Comparison of ENCODE assay signal across 22 cellular contexts in the genomic region with DNA sequence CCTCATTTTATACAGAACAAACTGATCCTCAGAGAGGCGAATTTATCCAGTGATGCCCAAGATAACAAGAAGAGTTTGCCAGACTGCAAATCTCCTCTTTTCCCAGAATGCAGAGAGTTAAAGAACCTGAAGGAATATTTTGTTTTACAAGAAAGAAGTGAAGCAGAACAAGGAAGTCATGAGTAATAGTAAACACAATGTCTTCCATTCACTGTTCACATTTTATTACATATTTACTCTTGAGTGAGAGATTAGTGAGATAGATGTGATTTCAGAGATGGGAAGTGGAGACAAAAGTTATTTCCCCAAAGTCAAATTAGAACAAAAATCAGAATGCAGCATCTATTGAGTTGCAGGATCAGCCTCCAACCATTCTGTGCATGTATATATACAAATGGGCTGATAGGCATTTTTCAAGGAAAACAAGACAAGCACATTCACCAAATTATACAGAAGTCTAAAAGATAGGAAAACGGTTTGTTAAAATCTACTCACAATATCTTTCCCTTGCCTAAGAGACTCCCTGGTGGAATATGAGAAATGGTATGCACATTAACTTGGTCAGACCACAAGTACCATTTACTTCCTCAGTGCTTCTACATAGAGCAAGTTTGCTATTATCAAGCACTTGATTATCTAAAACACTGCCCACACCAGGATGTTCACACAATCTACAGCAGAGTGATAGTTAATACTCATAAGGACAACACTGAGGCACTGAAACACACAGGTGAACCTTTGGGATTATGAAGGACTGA. TPM values are rescaled to one million over a fixed set of nuclear protein-coding genes. Genes with fewer than 3 reads are reported as not detected.
DNase-seq lines count a peak whose midpoint lies in the region; ATAC-seq, FAIRE-seq and TF ChIP-seq lines count a peak whose summit lies in the region.
"Had no signal": no experiment of that assay in that cellular context is flagged by ENCODE, and none has a peak within 500 bp of the region (broad histone marks: within the 10 kb centered on the region; RNA-seq: fewer than 3 reads in every experiment).

No MANE protein-coding gene starts in this region.

- no peak overlapping the region for H3K14ac ChIP-seq in mesenchymal stem cell (ENCODE audit: low read length in 2 of 2)

- no peak overlapping the region for H2AK5ac ChIP-seq in mesenchymal stem cell (ENCODE audit: low read length, severe bottlenecking)

- H4K8ac ChIP-seq in mesenchymal stem cell (ENCODE audit: low read length) = no peak overlapping the region

- H3K9me3 Mint-ChIP-seq in activated CD8-positive, alpha-beta T cell treated with anti-CD3 and anti-CD28 coated beads, Interleukin-2, amount 10 ng/mL, durations not matched to agents 7 days and 5 days (ENCODE audit: insufficient read depth) = no peaks in the 10 kb centered on the region

- H3K4ac ChIP-seq in mesenchymal stem cell (ENCODE audit: low read depth in 1 of 2, low read length in 2 of 2) = no peak overlapping the region

- H2BK15ac ChIP-seq in mesenchymal stem cell (ENCODE audit: low read depth, poor library complexity, severe bottlenecking) = no peak overlapping the region

- TF ChIP-seq CTCF in D721Med (IDR thresholded peaks at IDR 0.05; ENCODE audit: insufficient read depth, missing control alignments) (no peak), mucosa of descending colon (IDR thresholded peaks at IDR 0.05) (no peak)

- no peaks in the 10 kb centered on the region for H3K36me3 Mint-ChIP-seq in activated CD8-positive, alpha-beta T cell treated with anti-CD3 and anti-CD28 coated beads, Interleukin-2, amount 10 ng/mL, durations not matched to agents 7 days and 5 days (ENCODE audit: low read depth)
- H3K36me3 Mint-ChIP-seq: IgD-negative memory B cell had no signal

- H3K9ac ChIP-seq in adipocyte (ENCODE audit: low read length) = no peak overlapping the region
- no peak overlapping the region for H3K9ac ChIP-seq in mesenchymal stem cell (ENCODE audit: low read length)

- intact Hi-C loops in mucosa of descending colon (cut with DNase I, micrococcal nuclease) = no loop called here

- no peak for ATAC-seq in mucosa of descending colon
- ATAC-seq in activated CD8-positive, alpha-beta T cell treated with anti-CD3 and anti-CD28 coated beads, Interleukin-2, amount 10 ng/mL, durations not matched to agents 7 days and 5 days = no peak
- ATAC-seq: Right ventricle myocardium inferior had no signal

- H3K9me3 ChIP-seq in adipocyte (ENCODE audit: control insufficient read depth, low read length) (no peaks in the 10 kb centered on the region), mesenchymal stem cell (ENCODE audit: control insufficient read depth, low read length) (no peaks in the 10 kb centered on the region), mucosa of descending colon (no peaks in the 10 kb centered on the region)

- H3K27ac Mint-ChIP-seq in activated CD8-positive, alpha-beta T cell treated with anti-CD3 and anti-CD28 coated beads, Interleukin-2, amount 10 ng/mL, durations not matched to agents 7 days and 5 days = no peak overlapping the region
- H3K27ac Mint-ChIP-seq: CD4-positive, alpha-beta T cell; IgD-negative memory B cell had no signal

- POLR2A ChIA-PET in activated CD8-positive, alpha-beta T cell treated with anti-CD3 and anti-CD28 coated beads, Interleukin-2, amount 10 ng/mL, durations not matched to agents 7 days and 5 days (lab: Charles Lee) = no interaction called here

- no peak overlapping the region for H3K18ac ChIP-seq in mesenchymal stem cell (ENCODE audit: low read depth in 1 of 2, low read length in 2 of 2)

- no peaks in the 10 kb centered on the region for H3K27me3 Mint-ChIP-seq in activated CD8-positive, alpha-beta T cell treated with anti-CD3 and anti-CD28 coated beads, Interleukin-2, amount 10 ng/mL, durations not matched to agents 7 days and 5 days (ENCODE audit: low read depth)
- H3K27me3 Mint-ChIP-seq: CD4-positive, alpha-beta T cell had no signal

- no peaks in the 10 kb centered on the region for H3K79me1 ChIP-seq in mesenchymal stem cell (replicated peaks; ENCODE audit: low read length, poor library complexity, severe bottlenecking)

- H3K27me3 ChIP-seq in adipocyte (replicated peaks; ENCODE audit: control insufficient read depth, insufficient read depth, low read length) = no peaks in the 10 kb centered on the region
- no peaks in the 10 kb centered on the region for H3K27me3 ChIP-seq in mesenchymal stem cell (ENCODE audit: control insufficient read depth in 1 of 2, insufficient read depth in 1 of 2, low read length in 2 of 2)

- H3K4me1 ChIP-seq in adipocyte (ENCODE audit: control insufficient read depth, insufficient read depth, low read length) = no peaks in the 10 kb centered on the region
- peaks cover 2% of the 10 kb centered on the region for H3K4me1 ChIP-seq in mesenchymal stem cell (ENCODE audit: control insufficient read depth, insufficient read depth, low read depth, low read length)
- no peaks in the 10 kb centered on the region for H3K4me1 ChIP-seq in mucosa of descending colon (ENCODE audit: low read depth)

- CTCF ChIA-PET in activated CD8-positive, alpha-beta T cell treated with anti-CD3 and anti-CD28 coated beads, Interleukin-2, amount 10 ng/mL, durations not matched to agents 7 days and 5 days (lab: Charles Lee) = no interaction called here

- no peak overlapping the region for H3K23ac ChIP-seq in mesenchymal stem cell (ENCODE audit: low read length in 2 of 2)

- no peak overlapping the region for H2AFZ ChIP-seq in mesenchymal stem cell (ENCODE audit: low read depth, low read length)

- peak overlapping the region; percentile 90 for H3K27ac ChIP-seq in mesenchymal stem cell (ENCODE audit: low read length, poor library complexity, severe bottlenecking)

- H3K4me1 Mint-ChIP-seq in activated CD8-positive, alpha-beta T cell treated with anti-CD3 and anti-CD28 coated beads, Interleukin-2, amount 10 ng/mL, durations not matched to agents 7 days and 5 days (ENCODE audit: low read depth) = no peaks in the 10 kb centered on the region
- H3K4me1 Mint-ChIP-seq: IgD-negative memory B cell had no signal

- H3K4me3 Mint-ChIP-seq in activated CD8-positive, alpha-beta T cell treated with anti-CD3 and anti-CD28 coated beads, Interleukin-2, amount 10 ng/mL, durations not matched to agents 7 days and 5 days = no peak overlapping the region
- H3K4me3 Mint-ChIP-seq: CD4-positive, alpha-beta T cell; IgD-negative memory B cell had no signal

- H4K91ac ChIP-seq in mesenchymal stem cell (ENCODE audit: low read length) = no peak overlapping the region

- H3K4me2 ChIP-seq in mesenchymal stem cell (ENCODE audit: low read length, poor library complexity, severe bottlenecking) = no peak overlapping the region

- 82% methylated on average over 2 of the region's 2 CpGs for WGBS in mesenchymal stem cell

- H3K4me3 ChIP-seq in adipocyte (ENCODE audit: low read length) (no peak overlapping the region), mesenchymal stem cell (ENCODE audit: insufficient read depth in 1 of 2, low read depth in 1 of 2, low read length in 2 of 2) (no peak overlapping the region), mucosa of descending colon (no peak overlapping the region)

- DNase-seq in D721Med (ENCODE audit: insufficient read length, low spot score) (no peak), M059J (ENCODE audit: low read depth) (peak; percentile 9), adipocyte (ENCODE audit: low read depth) (peak; percentile 19), mesenchymal stem cell (no peak), mucosa of descending colon (no peak), AG08395 (ENCODE audit: low spot score) (no peak), NCI-H2029 treated with DMSO at 0.1 percent for 48 hours (lab: John Stamatoyannopoulos, UW) (no peak)
- DNase-seq in activated CD8-positive, alpha-beta T cell treated with anti-CD3 and anti-CD28 coated beads, Interleukin-2, amount 10 ng/mL, durations not matched to agents 7 days and 5 days = no peak
- DNase-seq: Calu3; CD4-positive, alpha-beta T cell; DMS53; Karpas-422; NCI-H1105; NCI-H1694; NCI-H2227 treated with DMSO at 0.1 percent for 48 hours; NCI-H524; NCI-H82 had no signal

- H3K36me3 ChIP-seq in adipocyte (ENCODE audit: control insufficient read depth, insufficient read depth, low read length, severe bottlenecking) = no peaks in the 10 kb centered on the region
- H3K36me3 ChIP-seq in mesenchymal stem cell (ENCODE audit: control insufficient read depth in 1 of 2, insufficient read depth in 2 of 2, low read depth in 1 of 2, low read length in 2 of 2) = no peaks in the 10 kb centered on the region
- no peaks in the 10 kb centered on the region for H3K36me3 ChIP-seq in mucosa of descending colon (ENCODE audit: low read depth)

- peak; percentile 25 for FAIRE-seq in D721Med (lab: Jason Lieb, UNC)
- FAIRE-seq: GM12892, GM18507, H54 had no signal

- H2BK120ac ChIP-seq in mesenchymal stem cell (ENCODE audit: low read depth, low read length) = no peak overlapping the region

- H2BK12ac ChIP-seq in mesenchymal stem cell (ENCODE audit: low read length in 2 of 2) = no peak overlapping the region

- no peak overlapping the region for H2BK5ac ChIP-seq in mesenchymal stem cell (ENCODE audit: low read depth, low read length, poor library complexity, severe bottlenecking)

RNA-seq across cellular contexts. Expression of a gene that starts 12.0 kb away (rescaled TPM):
- 0.39 and 1.1 TPM in 2 replicates for total RNA-seq in M059J (2014; rRNA removed; shearing (Covaris generic))
- 1.2 TPM for polyA plus RNA-seq in mesenchymal stem cell (2013, experiment 1 of 2)
- polyA plus RNA-seq in mesenchymal stem cell (2013, experiment 2 of 2) = 1.4 TPM
- 1 to 10 TPM in 2 of 3 donors, under 1 TPM in 1; 0.61 to 4.0 (median 1.4) TPM for total RNA-seq in mucosa of descending colon
- total RNA-seq in activated CD8-positive, alpha-beta T cell treated with anti-CD3 and anti-CD28 coated beads, Interleukin-2, amount 10 ng/mL, durations not matched to agents 7 days and 5 days = not detected
- total RNA-seq: Calu3; CD4-positive, alpha-beta T cell had no signal
- polyA plus RNA-seq: IgD-negative memory B cell had no signal

Comparison
In these comparisons a context has a peak if more than half of its experiments do, and no peak if none do; other contexts are left out.
1. DNase-seq: peak in M059J (single experiment) and adipocyte (single experiment); none in D721Med (single experiment), mesenchymal stem cell (single experiment), mucosa of descending colon (0 of 3), AG08395 (single experiment), NCI-H2029 treated with DMSO at 0.1 percent for 48 hours (single experiment) and activated CD8-positive, alpha-beta T cell treated with anti-CD3 and anti-CD28 coated beads, Interleukin-2, amount 10 ng/mL, durations not matched to agents 7 days and 5 days (single experiment).